In genomic region chr12:124713436-124714082, GRCh38 we compare ENCODE assay signal across 8 cellular contexts.
DNase-seq lines count a peak whose midpoint lies in the region; ATAC-seq and TF ChIP-seq lines count a peak whose summit lies in the region.

No MANE protein-coding gene starts in this region.

- no peaks in the 10 kb centered on the region for H3K36me3 Mint-ChIP-seq in nephron progenitor cell (ENCODE audit: low read depth)

- H3K9me3 Mint-ChIP-seq in nephron progenitor cell = peaks cover 6% of the 10 kb centered on the region

- H3K27me3 ChIP-seq in adipocyte (replicated peaks; ENCODE audit: control insufficient read depth, insufficient read depth, low read length) (peaks cover 3% of the 10 kb centered on the region), layer of hippocampus (ENCODE audit: control insufficient read depth, insufficient read depth, low read length) (no peaks in the 10 kb centered on the region)

- H3K9ac ChIP-seq in adipocyte (ENCODE audit: low read length) = peak overlapping the region; percentile 30

- DNase-seq in GM12864 (ENCODE audit: low read depth) (peak; percentile 79), RPMI7951 (ENCODE audit: low read depth) (peak; percentile 85), adipocyte (ENCODE audit: low read depth) (peak; percentile 79), DMS 273 treated with DMSO at 0.1 percent for 48 hours (lab: John Stamatoyannopoulos, UW) (no peak), nephron progenitor cell (no peak)
- peak; percentile 62 to 73 (median 64) for DNase-seq in stimulated activated CD4-positive, alpha-beta T cell treated with anti-CD3 and anti-CD28 coated beads, TNF-alpha, amount 100 ng/mL, for 24 hours (ENCODE audit: low read depth in 3 of 3)

- peak; percentile 82 for ATAC-seq in HG02678 (IDR thresholded peaks at IDR 0.05; ENCODE audit: unreplicated experiment)

- peaks cover 13% of the 10 kb centered on the region for H3K4me1 ChIP-seq in adipocyte (ENCODE audit: control insufficient read depth, insufficient read depth, low read length)

- no peaks in the 10 kb centered on the region for H3K36me3 ChIP-seq in adipocyte (ENCODE audit: control insufficient read depth, insufficient read depth, low read length, severe bottlenecking)

- H3K4me3 ChIP-seq in GM12864 (ENCODE audit: low read depth, low read length) (peak overlapping the region; percentile 16), adipocyte (ENCODE audit: low read length) (peak overlapping the region; percentile 53)

- H3K4me3 Mint-ChIP-seq in nephron progenitor cell = no peak overlapping the region

- H3K27ac ChIP-seq in layer of hippocampus (ENCODE audit: low read depth, low read length) = peak overlapping the region; percentile 79

- H3K27ac Mint-ChIP-seq in nephron progenitor cell = no peak overlapping the region

- peaks cover 13% of the 10 kb centered on the region for H3K27me3 Mint-ChIP-seq in nephron progenitor cell (ENCODE audit: low read depth, poor library complexity)

- H3K9me3 ChIP-seq in adipocyte (ENCODE audit: control insufficient read depth, low read length) = no peaks in the 10 kb centered on the region

- TF ChIP-seq CTCF in GM12864 (IDR thresholded peaks at IDR 0.05; ENCODE audit: low read depth, low read length, missing control alignments) = no peak
- no peak for TF ChIP-seq CTCF in nephron progenitor cell (IDR thresholded peaks at IDR 0.05)

- H3K4me1 Mint-ChIP-seq in nephron progenitor cell = peaks cover 49% of the 10 kb centered on the region

Comparison
In these comparisons a context has a peak if more than half of its experiments do, and no peak if none do; other contexts are left out.
1. DNase-seq: peak in GM12864 (single experiment), RPMI7951 (single experiment), adipocyte (single experiment) and stimulated activated CD4-positive, alpha-beta T cell treated with anti-CD3 and anti-CD28 coated beads, TNF-alpha, amount 100 ng/mL, for 24 hours (3 of 3); none in DMS 273 treated with DMSO at 0.1 percent for 48 hours (single experiment) and nephron progenitor cell (single experiment).